Comparison of ENCODE assay signal across 1 cellular context in genomic region chr9:107260437-107261081, GRCh38.
TF ChIP-seq lines count a peak whose summit lies in the region.

No MANE protein-coding gene starts in this region.

TF ChIP-seq in IMR-90, 13 proteins besides CTCF, POLR2A, EP300 and RAD21 (continued from another document):
- TF ChIP-seq, protein P1, sequence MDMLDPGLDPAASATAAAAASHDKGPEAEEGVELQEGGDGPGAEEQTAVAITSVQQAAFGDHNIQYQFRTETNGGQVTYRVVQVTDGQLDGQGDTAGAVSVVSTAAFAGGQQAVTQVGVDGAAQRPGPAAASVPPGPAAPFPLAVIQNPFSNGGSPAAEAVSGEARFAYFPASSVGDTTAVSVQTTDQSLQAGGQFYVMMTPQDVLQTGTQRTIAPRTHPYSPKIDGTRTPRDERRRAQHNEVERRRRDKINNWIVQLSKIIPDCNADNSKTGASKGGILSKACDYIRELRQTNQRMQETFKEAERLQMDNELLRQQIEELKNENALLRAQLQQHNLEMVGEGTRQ (IDR thresholded peaks at IDR 0.05; ENCODE audit: low read depth, low read length) = no peak
- no peak for TF ChIP-seq SMC3 (IDR thresholded peaks at IDR 0.05; ENCODE audit: low read depth, low read length)
- no peak for TF ChIP-seq MAFK (IDR thresholded peaks at IDR 0.05; ENCODE audit: low read depth, low read length)
- no peak for TF ChIP-seq MAZ (IDR thresholded peaks at IDR 0.05; ENCODE audit: borderline replicate concordance, low read depth, low read length)
- no peak for TF ChIP-seq RFX5 (IDR thresholded peaks at IDR 0.05; ENCODE audit: low read depth, low read length)
- TF ChIP-seq ELK1 (IDR thresholded peaks at IDR 0.05; ENCODE audit: borderline replicate concordance, low read depth, low read length) = no peak
